ENCODE assay signal across 3 cellular contexts in the genomic region with DNA sequence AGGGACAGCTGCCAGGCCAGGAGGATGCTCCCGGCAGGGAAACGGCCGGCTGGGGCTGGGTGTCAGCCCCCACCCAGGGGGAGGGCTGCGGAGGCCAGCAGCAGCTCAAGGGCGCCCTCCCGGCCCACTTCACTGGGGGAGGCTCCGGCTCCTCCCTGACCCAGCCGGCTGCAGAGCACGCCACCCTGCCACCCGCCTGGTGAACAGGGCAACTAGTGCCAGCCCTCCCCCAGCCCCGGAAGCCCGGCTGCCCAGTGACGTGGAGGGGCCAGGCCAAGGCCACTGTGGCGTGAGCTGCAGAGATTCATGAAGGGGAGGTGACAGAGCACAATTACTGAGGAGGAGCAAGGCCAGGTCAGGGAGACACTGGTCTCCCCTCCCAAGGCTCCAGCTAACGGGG.
TF ChIP-seq lines count a peak whose summit lies in the region.

No MANE protein-coding gene starts in this region.

TF ChIP-seq in GM12891, 5 proteins besides CTCF, POLR2A, EP300 and RAD21:
- no peak for TF ChIP-seq POLR2AphosphoS5 (IDR thresholded peaks at IDR 0.05; ENCODE audit: low read depth, low read length)
- TF ChIP-seq POU2F2 (IDR thresholded peaks at IDR 0.05; ENCODE audit: low read depth, low read length) = no peak
- no peak for TF ChIP-seq PAX5 (IDR thresholded peaks at IDR 0.05; ENCODE audit: insufficient read depth, low read length, severe bottlenecking)
- TF ChIP-seq TAF1 (IDR thresholded peaks at IDR 0.05; ENCODE audit: low read depth, low read length) = no peak

TF ChIP-seq in K562, 482 proteins besides CTCF, POLR2A, EP300 and RAD21:
- 0 out of 2 replicates have a peak, but pooled peaks have one; percentile 21 for TF ChIP-seq RBFOX2 (IDR thresholded peaks at IDR 0.05; ENCODE audit: low read depth, low read length)
- no peak for TF ChIP-seq PURB (CRISPR knock-in tag; IDR thresholded peaks at IDR 0.05; ENCODE audit: low read depth)
- TF ChIP-seq POLR2G (IDR thresholded peaks at IDR 0.05; ENCODE audit: low read depth, low read length) = peak; percentile 47; the same call in 1 of the 2 replicates

TF ChIP-seq in HepG2, 621 proteins besides CTCF, POLR2A, EP300 and RAD21:
- TF ChIP-seq AGO2 (optimal IDR thresholded peaks at IDR 0.05; ENCODE audit: low read depth, low read length) = peak; percentile 76
- no peak for TF ChIP-seq ONECUT2 (CRISPR knock-in tag; IDR thresholded peaks at IDR 0.05)
